In genomic region chr1:238900334-238900865, GRCh38 we compare ENCODE assay signal across 32 cellular contexts.
"Had no signal": no experiment of that assay in that cellular context is flagged by ENCODE, and none has a peak within 500 bp of the region (broad histone marks: within the 10 kb centered on the region; RNA-seq: fewer than 3 reads in every experiment).

No MANE protein-coding gene starts in this region.

- H3K27ac ChIP-seq: brain microvascular endothelial cell, epithelial cell of prostate, esophagus squamous epithelium, gastroesophageal sphincter had no signal

- H3K27ac Mint-ChIP-seq: activated CD4-positive, alpha-beta memory T cell treated with anti-CD3 and anti-CD28 coated beads, Interleukin-2, amount 10 ng/mL, durations not matched to agents 7 days and 5 days; activated CD4-positive, alpha-beta T cell treated with anti-CD3 and anti-CD28 coated beads, Interleukin-2, amount 10 ng/mL, durations not matched to agents 7 days and 5 days; activated naive CD8-positive, alpha-beta T cell; activated T-cell treated with anti-CD3 and anti-CD28 coated beads, Interleukin-2, amount 50 U/mL, for 24 hours; activated T-cell treated with anti-CD3 and anti-CD28 coated beads, Interleukin-2, amount 50 U/mL, for 72 hours; activated T-helper 17 cell treated with anti-CD3 and anti-CD28 coated beads, Interleukin-2, amount 50 U/mL, for 72 hours; effector memory CD8-positive, alpha-beta T cell had no signal

- H3K4me1 ChIP-seq: esophagus squamous epithelium, gastroesophageal sphincter had no signal

- H3K27me3 ChIP-seq: brain microvascular endothelial cell, esophagus squamous epithelium, gastroesophageal sphincter had no signal

- H3K4me3 ChIP-seq: esophagus squamous epithelium, gastroesophageal sphincter had no signal

- DNase-seq: activated CD4-positive, alpha-beta memory T cell treated with anti-CD3 and anti-CD28 coated beads, Interleukin-2, amount 10 ng/mL, durations not matched to agents 7 days and 5 days; activated CD4-positive, alpha-beta T cell treated with anti-CD3 and anti-CD28 coated beads for 1 hour; activated CD4-positive, alpha-beta T cell treated with anti-CD3 and anti-CD28 coated beads for 4 hours; activated CD4-positive, alpha-beta T cell treated with anti-CD3 and anti-CD28 coated beads, Interleukin-2, amount 10 ng/mL, durations not matched to agents 7 days and 5 days; activated CD4-positive, alpha-beta T cell treated with anti-CD3 and anti-CD28 coated beads, Interleukin-2, amount 50 U/mL, for 4 hours; activated CD8-positive, alpha-beta memory T cell treated with anti-CD3 and anti-CD28 coated beads, Interleukin-2, amount 50 U/mL, for 48 hours; activated effector memory CD4-positive, alpha-beta T cell treated with Interleukin-2 at 50 U/mL for 16 hours; activated gamma-delta T cell treated with Interleukin-2 at 50 U/mL for 16 hours; activated naive CD4-positive, alpha-beta T cell treated with anti-CD3 and anti-CD28 coated beads, Interleukin-2, amount 50 U/mL, for 16 hours; activated naive CD4-positive, alpha-beta T cell treated with Interleukin-2 at 50 U/mL for 16 hours; activated T-cell treated with anti-CD3 and anti-CD28 coated beads for 4 hours; activated T-cell treated with anti-CD3 and anti-CD28 coated beads, Interleukin-2, amount 50 U/mL, for 24 hours; activated T-cell treated with anti-CD3 and anti-CD28 coated beads, Interleukin-2, amount 50 U/mL, for 72 hours; amniotic stem cell; anterior cingulate cortex; brain microvascular endothelial cell; caudate nucleus; cortex of kidney; dermis blood vessel endothelial cell; effector CD4-positive, alpha-beta T cell; effector memory CD8-positive, alpha-beta T cell; esophagus squamous epithelium; foreskin melanocyte; T-helper 2 cell had no signal

- H3K4me1 Mint-ChIP-seq: activated CD4-positive, alpha-beta memory T cell treated with anti-CD3 and anti-CD28 coated beads, Interleukin-2, amount 10 ng/mL, durations not matched to agents 7 days and 5 days; activated CD4-positive, alpha-beta T cell treated with anti-CD3 and anti-CD28 coated beads, Interleukin-2, amount 10 ng/mL, durations not matched to agents 7 days and 5 days; activated T-helper 17 cell treated with anti-CD3 and anti-CD28 coated beads, Interleukin-2, amount 50 U/mL, for 72 hours had no signal

- H3K4me3 Mint-ChIP-seq: activated CD4-positive, alpha-beta memory T cell treated with anti-CD3 and anti-CD28 coated beads, Interleukin-2, amount 10 ng/mL, durations not matched to agents 7 days and 5 days; activated CD4-positive, alpha-beta T cell treated with anti-CD3 and anti-CD28 coated beads, Interleukin-2, amount 10 ng/mL, durations not matched to agents 7 days and 5 days; activated naive CD8-positive, alpha-beta T cell; activated T-cell treated with anti-CD3 and anti-CD28 coated beads, Interleukin-2, amount 50 U/mL, for 24 hours; activated T-cell treated with anti-CD3 and anti-CD28 coated beads, Interleukin-2, amount 50 U/mL, for 72 hours; activated T-helper 17 cell treated with anti-CD3 and anti-CD28 coated beads, Interleukin-2, amount 50 U/mL, for 72 hours; effector memory CD8-positive, alpha-beta T cell had no signal

- H3K27me3 Mint-ChIP-seq: activated CD4-positive, alpha-beta memory T cell treated with anti-CD3 and anti-CD28 coated beads, Interleukin-2, amount 10 ng/mL, durations not matched to agents 7 days and 5 days; activated CD4-positive, alpha-beta T cell treated with anti-CD3 and anti-CD28 coated beads, Interleukin-2, amount 10 ng/mL, durations not matched to agents 7 days and 5 days; activated naive CD8-positive, alpha-beta T cell; activated T-cell treated with anti-CD3 and anti-CD28 coated beads, Interleukin-2, amount 50 U/mL, for 24 hours; activated T-helper 17 cell treated with anti-CD3 and anti-CD28 coated beads, Interleukin-2, amount 50 U/mL, for 72 hours; effector memory CD8-positive, alpha-beta T cell had no signal

- H3K36me3 Mint-ChIP-seq: activated naive CD8-positive, alpha-beta T cell had no signal

- FAIRE-seq: astrocyte, colon, endometrium, endothelial cell of umbilical vein had no signal

- H3K9me3 ChIP-seq: esophagus squamous epithelium, gastroesophageal sphincter had no signal

- H3K36me3 ChIP-seq: brain microvascular endothelial cell, esophagus squamous epithelium, gastroesophageal sphincter had no signal

- ATAC-seq: activated T-cell treated with anti-CD3 and anti-CD28 coated beads, Interleukin-2, amount 50 U/mL, for 72 hours; activated T-helper 17 cell treated with anti-CD3 and anti-CD28 coated beads, Interleukin-2, amount 50 U/mL, for 72 hours; effector memory CD8-positive, alpha-beta T cell; gastroesophageal sphincter had no signal
